In genomic region chr2:140880573-140880972, GRCh38 we compare ENCODE assay signal across 15 cellular contexts.
DNase-seq lines count a peak whose midpoint lies in the region; ATAC-seq and TF ChIP-seq lines count a peak whose summit lies in the region.
"Had no signal": no experiment of that assay in that cellular context is flagged by ENCODE, and none has a peak within 500 bp of the region (broad histone marks: within the 10 kb centered on the region; RNA-seq: fewer than 3 reads in every experiment).

No MANE protein-coding gene starts in this region.

- DNase-seq in AG04449 (ENCODE audit: low read depth, low spot score): peak; percentile 7
- peak; percentile 16 for DNase-seq in H4 (ENCODE audit: low spot score)
- DNase-seq in SJSA1 (ENCODE audit: low read depth in 1 of 2, low spot score in 2 of 2): peak in 1 of 2 experiments; percentile 84
- peak; percentile 14 to 80 for DNase-seq in fibroblast of lung (ENCODE audit: low read depth in 2 of 2)
- no peak for DNase-seq in activated effector memory CD4-positive, alpha-beta T cell treated with Interleukin-2 at 50 U/mL for 16 hours
- DNase-seq in CD4-positive, alpha-beta T cell: no peak
- DNase-seq: GM23248, MG63, NCI-H1930 had no signal

- H3K36me3 ChIP-seq in SJSA1: no peaks in the 10 kb centered on the region
- no peaks in the 10 kb centered on the region for H3K36me3 ChIP-seq in fibroblast of lung (ENCODE audit: control insufficient read depth, insufficient read depth, low read length)
- H3K36me3 ChIP-seq: MG63 had no signal

- no peak overlapping the region for H3K4me2 ChIP-seq in fibroblast of lung (ENCODE audit: extremely low read depth, insufficient read depth, low read length)
- H3K4me2 ChIP-seq: KMS-11 had no signal

- H3K27me3 ChIP-seq in SJSA1 (replicated peaks): no peaks in the 10 kb centered on the region
- H3K27me3 ChIP-seq in fibroblast of lung (ENCODE audit: control insufficient read depth, insufficient read depth, low read length): no peaks in the 10 kb centered on the region
- H3K27me3 ChIP-seq in CD4-positive, alpha-beta T cell (ENCODE audit: control insufficient read depth, insufficient read depth, low read length): no peaks in the 10 kb centered on the region
- H3K27me3 ChIP-seq: MG63 had no signal

- no peak overlapping the region for H3K27ac Mint-ChIP-seq in CD4-positive, alpha-beta T cell

- ATAC-seq in GM21576 (IDR thresholded peaks at IDR 0.05; ENCODE audit: unreplicated experiment) (no peak), HG03565 (IDR thresholded peaks at IDR 0.05; ENCODE audit: unreplicated experiment) (no peak)
- ATAC-seq in CD4-positive, alpha-beta T cell (ENCODE audit: poor library complexity): no peak
- ATAC-seq: HepG2 had no signal

- no peaks in the 10 kb centered on the region for H3K4me1 Mint-ChIP-seq in CD4-positive, alpha-beta T cell (ENCODE audit: low read depth)

- H3K9me3 ChIP-seq in SJSA1 (replicated peaks) (no peaks in the 10 kb centered on the region; the same call in 1 of the 2 replicates), fibroblast of lung (ENCODE audit: control insufficient read depth, insufficient read depth, low read depth, low read length) (no peaks in the 10 kb centered on the region)
- no peaks in the 10 kb centered on the region for H3K9me3 ChIP-seq in CD4-positive, alpha-beta T cell (ENCODE audit: control insufficient read depth, low read length)

- no peak overlapping the region for H3K9ac ChIP-seq in fibroblast of lung (ENCODE audit: insufficient read depth, low read length)
- H3K9ac ChIP-seq: GM23248, KMS-11 had no signal

- H3K9me3 Mint-ChIP-seq in CD4-positive, alpha-beta T cell: peaks cover 7% of the 10 kb centered on the region

- POLR2A ChIA-PET in AG04449 (lab: Yijun Ruan, JAX): no interaction called here
- POLR2A ChIA-PET in CD4-positive, alpha-beta T cell (lab: Charles Lee): no interaction called here

- no peak overlapping the region for H3K4me3 Mint-ChIP-seq in CD4-positive, alpha-beta T cell

- H3K79me2 ChIP-seq in fibroblast of lung (ENCODE audit: control insufficient read depth, insufficient read depth, low read length): no peaks in the 10 kb centered on the region

- H3K4me3 ChIP-seq in AG04449 (ENCODE audit: low read depth, low read length): no peak overlapping the region
- H3K4me3 ChIP-seq in SJSA1: no peak overlapping the region
- no peak overlapping the region for H3K4me3 ChIP-seq in fibroblast of lung (replicated peaks in 1 of 4; ENCODE audit: control extremely low read depth in 1 of 4, insufficient read depth in 1 of 4, low read depth in 3 of 4, low read length in 4 of 4)
- H3K4me3 ChIP-seq: GM23248, MG63, SK-N-MC had no signal

- H4K20me1 ChIP-seq in fibroblast of lung (ENCODE audit: control insufficient read depth, extremely low read depth, insufficient read depth, low read length): no peaks in the 10 kb centered on the region

- TF ChIP-seq CTCF in AG04449 (IDR thresholded peaks at IDR 0.05; ENCODE audit: insufficient read depth, low read length, missing control alignments) (no peak), fibroblast of lung (conservative IDR thresholded peaks at IDR 0.05 in 1 of 2, IDR thresholded peaks at IDR 0.05 in 1 of 2; ENCODE audit: low read depth in 1 of 2, low read length in 2 of 2) (no peak)
- TF ChIP-seq CTCF in CD4-positive, alpha-beta T cell (IDR thresholded peaks at IDR 0.05): no peak

- CTCF ChIA-PET in AG04449 (lab: Yijun Ruan, JAX): interaction anchor here (1.6 kb wide), 1 partner anchor 17 kb away, joined by 8 read pairs; no protein-coding TSS in a partner anchor
- CTCF ChIA-PET in CD4-positive, alpha-beta T cell (lab: Charles Lee): no interaction called here

- peaks cover 32% of the 10 kb centered on the region for H3K4me1 ChIP-seq in SJSA1 (replicated peaks)
- H3K4me1 ChIP-seq in fibroblast of lung (ENCODE audit: control insufficient read depth, extremely low read depth, insufficient read depth, low read length): no peaks in the 10 kb centered on the region

- no peaks in the 10 kb centered on the region for H3K36me3 Mint-ChIP-seq in CD4-positive, alpha-beta T cell (ENCODE audit: low read depth)

- peak overlapping the region; percentile 46 for H3K27ac ChIP-seq in SJSA1
- no peak overlapping the region for H3K27ac ChIP-seq in fibroblast of lung (ENCODE audit: insufficient read depth, low read length)
- no peak overlapping the region for H3K27ac ChIP-seq in CD4-positive, alpha-beta T cell (ENCODE audit: low read depth, low read length)
- H3K27ac ChIP-seq: C4-2B, GM23248, KMS-11, SK-N-MC had no signal

- no peak overlapping the region for H2AFZ ChIP-seq in fibroblast of lung (ENCODE audit: low read length)
- H2AFZ ChIP-seq: GM23248 had no signal

- intact Hi-C loops in CD4-positive, alpha-beta T cell (cut with DNase I, micrococcal nuclease): no loop called here

- H3K27me3 Mint-ChIP-seq in CD4-positive, alpha-beta T cell: no peaks in the 10 kb centered on the region

Comparison
In these comparisons a context has a peak if more than half of its experiments do, and no peak if none do; other contexts are left out.
1. DNase-seq: peak in AG04449 (single experiment), H4 (single experiment) and fibroblast of lung (2 of 2); none in activated effector memory CD4-positive, alpha-beta T cell treated with Interleukin-2 at 50 U/mL for 16 hours (single experiment) and CD4-positive, alpha-beta T cell (0 of 10).